ENCODE assay signal across 8 cellular contexts in the genomic region with DNA sequence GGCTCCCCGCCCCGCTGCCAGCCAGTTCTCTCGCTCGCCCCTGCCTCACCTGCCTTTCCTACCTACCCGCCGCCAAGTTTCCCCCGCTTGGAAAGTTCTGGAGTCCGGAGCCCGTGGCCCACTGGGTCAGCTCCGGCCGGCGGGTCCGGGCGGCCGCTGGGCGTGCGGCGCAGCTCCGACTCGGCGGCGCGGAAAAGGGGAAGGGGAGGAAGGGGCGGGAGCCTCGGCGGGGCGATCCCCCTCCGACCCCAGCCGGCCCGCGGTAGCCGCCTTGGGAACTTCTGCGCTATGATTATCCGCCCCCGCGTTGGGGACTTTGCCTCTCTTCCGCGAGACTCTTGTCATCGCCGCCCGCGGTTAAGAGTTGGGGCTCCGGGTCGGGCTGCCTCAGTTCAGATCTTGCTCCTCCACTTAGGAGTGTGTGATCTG. TPM values are rescaled to one million over a fixed set of nuclear protein-coding genes. Genes with fewer than 3 reads are reported as not detected.
DNase-seq lines count a peak whose midpoint lies in the region; ATAC-seq, FAIRE-seq and TF ChIP-seq lines count a peak whose summit lies in the region.

No MANE protein-coding gene starts in this region.

- H3K36me3 Mint-ChIP-seq in activated T-cell treated with anti-CD3 and anti-CD28 coated beads, Interleukin-2, amount 50 U/mL, for 72 hours (ENCODE audit: insufficient read depth in 2 of 2) = peaks cover 3 to 4% of the 10 kb centered on the region in 2 donors

- H3K18ac ChIP-seq in trophoblast cell (ENCODE audit: low read length) = no peak overlapping the region

- peak overlapping the region; percentile 98 for H3K4me2 ChIP-seq in trophoblast cell (ENCODE audit: low read length)

- peaks cover 0 to 3% of the 10 kb centered on the region in 2 donors for H3K9me3 Mint-ChIP-seq in activated T-cell treated with anti-CD3 and anti-CD28 coated beads, Interleukin-2, amount 50 U/mL, for 72 hours

- H3K27me3 Mint-ChIP-seq in activated T-cell treated with anti-CD3 and anti-CD28 coated beads, Interleukin-2, amount 50 U/mL, for 72 hours (ENCODE audit: low read depth) = peaks cover 9% of the 10 kb centered on the region

- no peak overlapping the region for H4K91ac ChIP-seq in trophoblast cell (ENCODE audit: low read depth, low read length)

- peak overlapping the region; percentile 69 for H2AFZ ChIP-seq in trophoblast cell (ENCODE audit: insufficient read depth, low read length, poor library complexity)

- peaks cover 28% of the 10 kb centered on the region for H3K27me3 ChIP-seq in trophoblast cell (ENCODE audit: insufficient read depth, low read length)

- FAIRE-seq in frontal cortex (lab: Jason Lieb, UNC) = no peak

- H2BK5ac ChIP-seq in trophoblast cell (ENCODE audit: low read depth, low read length, poor library complexity) = no peak overlapping the region

- peak overlapping the region; percentile 67 for H3K4me3 ChIP-seq in HEK293 (ENCODE audit: low read depth, low read length)
- peak overlapping the region; percentile 74 for H3K4me3 ChIP-seq in trophoblast cell (ENCODE audit: low read depth, low read length)

- ATAC-seq in activated T-cell treated with anti-CD3 and anti-CD28 coated beads, Interleukin-2, amount 50 U/mL, for 72 hours (replicated peaks in 1 of 2) = peak; percentile 48 to 57

- WGBS in trophoblast cell (ENCODE audit: extremely low coverage, insufficient coverage, insufficient read length) = no CpG with 5 or more reads among the region's 44 CpGs

- H3K4me1 Mint-ChIP-seq in activated T-cell treated with anti-CD3 and anti-CD28 coated beads, Interleukin-2, amount 50 U/mL, for 72 hours (ENCODE audit: low read depth) = peaks cover 48% of the 10 kb centered on the region

- no peak overlapping the region for H3K23ac ChIP-seq in trophoblast cell (ENCODE audit: low read length)

- no peak overlapping the region for H3K4ac ChIP-seq in trophoblast cell (ENCODE audit: low read depth, low read length)

- no peak for TF ChIP-seq CTCF in HEK293 (tag by site-specific recombination; IDR thresholded peaks at IDR 0.05)

- H3K9me3 ChIP-seq in ES-I3 (ENCODE audit: control insufficient read depth, insufficient read depth, low read length) = no peaks in the 10 kb centered on the region
- no peaks in the 10 kb centered on the region for H3K9me3 ChIP-seq in HEK293 (ENCODE audit: control insufficient read depth, insufficient read depth, low read depth, low read length)
- H3K9me3 ChIP-seq in trophoblast cell (ENCODE audit: insufficient read depth, low read depth, low read length) = no peaks in the 10 kb centered on the region

- H3K79me1 ChIP-seq in trophoblast cell (ENCODE audit: low read length) = no peaks in the 10 kb centered on the region

- peak overlapping the region; percentile 81 for H3K27ac Mint-ChIP-seq in activated T-cell treated with anti-CD3 and anti-CD28 coated beads, Interleukin-2, amount 50 U/mL, for 72 hours

- no peak overlapping the region for H3K14ac ChIP-seq in trophoblast cell (ENCODE audit: low read length)

- H4K8ac ChIP-seq in trophoblast cell (ENCODE audit: low read depth, low read length) = no peak overlapping the region

- H2AK5ac ChIP-seq in trophoblast cell (ENCODE audit: low read length) = no peak overlapping the region

- H2BK12ac ChIP-seq in trophoblast cell (ENCODE audit: low read length) = no peak overlapping the region

- POLR2A ChIA-PET in HEK293 (lab: Yijun Ruan, JAX) = interaction anchor here (0.7 to 1.8 kb wide), 4 partner anchors 13 to 222 kb away, joined by 3 to 7 read pairs (median 3); partner anchors contain the start of gene SF3B5

- H3K79me2 ChIP-seq in trophoblast cell (ENCODE audit: control insufficient read depth, insufficient read depth, low read length, poor library complexity) = no peaks in the 10 kb centered on the region

- H3K4me1 ChIP-seq in ES-I3 (ENCODE audit: insufficient read depth, low read length) (peaks cover 5% of the 10 kb centered on the region; the same call in 1 of the 2 replicates), HEK293 (ENCODE audit: control insufficient read depth, insufficient read depth, low read length) (no peaks in the 10 kb centered on the region), trophoblast cell (ENCODE audit: control insufficient read depth in 1 of 2, insufficient read depth in 2 of 2, low read length in 2 of 2) (peaks cover 3 to 7% of the 10 kb centered on the region in 2 experiments)

- H3K36me3 ChIP-seq in ES-I3 (ENCODE audit: insufficient read depth, low read length) = no peaks in the 10 kb centered on the region
- no peaks in the 10 kb centered on the region for H3K36me3 ChIP-seq in HEK293 (ENCODE audit: control insufficient read depth in 2 of 2, insufficient read depth in 1 of 2, low read length in 2 of 2)
- no peaks in the 10 kb centered on the region for H3K36me3 ChIP-seq in trophoblast cell (ENCODE audit: control insufficient read depth in 1 of 2, insufficient read depth in 2 of 2, low read length in 2 of 2)

- no peak overlapping the region for H2BK120ac ChIP-seq in trophoblast cell (ENCODE audit: insufficient read depth, low read length, poor library complexity)

- peak overlapping the region; percentile 91 to 97 for H3K4me3 Mint-ChIP-seq in activated T-cell treated with anti-CD3 and anti-CD28 coated beads, Interleukin-2, amount 50 U/mL, for 72 hours

- DNase-seq in NCI-H524 treated with DMSO at 0.1 percent for 48 hours (lab: John Stamatoyannopoulos, UW) (peak; percentile 53), frontal cortex (ENCODE audit: low spot score in 2 of 2) (peak; percentile 20 to 29), trophoblast cell (peak in 1 of 2 donors; percentile 20), ureter (ENCODE audit: low spot score) (peak; percentile 48), NCI-H1092 treated with DMSO at 0.1 percent for 48 hours (lab: John Stamatoyannopoulos, UW) (no peak)
- DNase-seq in activated T-cell treated with anti-CD3 and anti-CD28 coated beads, Interleukin-2, amount 50 U/mL, for 72 hours = peak; percentile 82 to 86

- CTCF ChIA-PET in HEK293 (lab: Yijun Ruan, JAX) = interaction anchor here (0.7 to 1.8 kb wide), 3 partner anchors 10 to 308 kb away, joined by 4 to 8 read pairs (median 4); no protein-coding TSS in a partner anchor

- H3K9ac ChIP-seq in ES-I3 (ENCODE audit: low read depth, low read length) (peak overlapping the region; percentile 75; the same call in 1 of the 2 replicates), trophoblast cell (ENCODE audit: low read length) (no peak overlapping the region)

- H4K12ac ChIP-seq in trophoblast cell (ENCODE audit: low read depth, low read length) = no peak overlapping the region

- peak overlapping the region; percentile 61; the same call in 1 of the 2 replicates for H3K27ac ChIP-seq in HEK293 (ENCODE audit: extremely low read depth, low read depth, low read length)
- H3K27ac ChIP-seq in trophoblast cell (ENCODE audit: low read depth, low read length) = no peak overlapping the region

TF ChIP-seq in HEK293, 187 proteins besides CTCF, POLR2A, EP300 and RAD21 (continues in another document):
- TF ChIP-seq KLF8 (tag by site-specific recombination; IDR thresholded peaks at IDR 0.05) = no peak
- TF ChIP-seq ZNF202 (tag by site-specific recombination; IDR thresholded peaks at IDR 0.05; ENCODE audit: borderline replicate concordance) = no peak
- TF ChIP-seq FEZF1 (tag by site-specific recombination; IDR thresholded peaks at IDR 0.05) = no peak
- no peak for TF ChIP-seq ZNF707 (tag by site-specific recombination; IDR thresholded peaks at IDR 0.05)
- no peak for TF ChIP-seq HOXC10 (CRISPR knock-in tag; IDR thresholded peaks at IDR 0.05)
- no peak for TF ChIP-seq ZNF514 (tag by site-specific recombination; IDR thresholded peaks at IDR 0.05)
- no peak for TF ChIP-seq ZNF747 (tag by site-specific recombination; IDR thresholded peaks at IDR 0.05)
- TF ChIP-seq RBAK (tag by site-specific recombination; IDR thresholded peaks at IDR 0.05) = no peak
- TF ChIP-seq ZNF214 (tag by site-specific recombination; IDR thresholded peaks at IDR 0.05; ENCODE audit: borderline replicate concordance) = no peak
- no peak for TF ChIP-seq ZBTB21 (tag by site-specific recombination; IDR thresholded peaks at IDR 0.05)
- no peak for TF ChIP-seq ZNF24 (tag by site-specific recombination; IDR thresholded peaks at IDR 0.05)
- TF ChIP-seq GFI1B (tag by site-specific recombination; IDR thresholded peaks at IDR 0.05) = no peak
- no peak for TF ChIP-seq ZNF600 (tag by site-specific recombination; IDR thresholded peaks at IDR 0.05)
- TF ChIP-seq, protein P1, sequence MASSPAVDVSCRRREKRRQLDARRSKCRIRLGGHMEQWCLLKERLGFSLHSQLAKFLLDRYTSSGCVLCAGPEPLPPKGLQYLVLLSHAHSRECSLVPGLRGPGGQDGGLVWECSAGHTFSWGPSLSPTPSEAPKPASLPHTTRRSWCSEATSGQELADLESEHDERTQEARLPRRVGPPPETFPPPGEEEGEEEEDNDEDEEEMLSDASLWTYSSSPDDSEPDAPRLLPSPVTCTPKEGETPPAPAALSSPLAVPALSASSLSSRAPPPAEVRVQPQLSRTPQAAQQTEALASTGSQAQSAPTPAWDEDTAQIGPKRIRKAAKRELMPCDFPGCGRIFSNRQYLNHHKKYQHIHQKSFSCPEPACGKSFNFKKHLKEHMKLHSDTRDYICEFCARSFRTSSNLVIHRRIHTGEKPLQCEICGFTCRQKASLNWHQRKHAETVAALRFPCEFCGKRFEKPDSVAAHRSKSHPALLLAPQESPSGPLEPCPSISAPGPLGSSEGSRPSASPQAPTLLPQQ (tag by site-specific recombination; IDR thresholded peaks at IDR 0.05) = no peak
- TF ChIP-seq, protein P2, sequence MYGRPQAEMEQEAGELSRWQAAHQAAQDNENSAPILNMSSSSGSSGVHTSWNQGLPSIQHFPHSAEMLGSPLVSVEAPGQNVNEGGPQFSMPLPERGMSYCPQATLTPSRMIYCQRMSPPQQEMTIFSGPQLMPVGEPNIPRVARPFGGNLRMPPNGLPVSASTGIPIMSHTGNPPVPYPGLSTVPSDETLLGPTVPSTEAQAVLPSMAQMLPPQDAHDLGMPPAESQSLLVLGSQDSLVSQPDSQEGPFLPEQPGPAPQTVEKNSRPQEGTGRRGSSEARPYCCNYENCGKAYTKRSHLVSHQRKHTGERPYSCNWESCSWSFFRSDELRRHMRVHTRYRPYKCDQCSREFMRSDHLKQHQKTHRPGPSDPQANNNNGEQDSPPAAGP (tag by site-specific recombination; IDR thresholded peaks at IDR 0.05) = no peak

RNA-seq across cellular contexts. Expression of gene SF3B5, which starts 31.0 kb away (rescaled TPM):
- 100 to 1,000 TPM; 126 to 141 TPM for total RNA-seq in activated T-cell treated with anti-CD3 and anti-CD28 coated beads, Interleukin-2, amount 50 U/mL, for 72 hours
- total RNA-seq in frontal cortex = 43.6 TPM
- polyA plus RNA-seq in trophoblast cell (2013) = 171 and 172 TPM in 2 replicates
- total RNA-seq in ureter = 110 TPM

RNA-seq across cellular contexts. Expression of gene PLAGL1, which starts 56.4 kb away (rescaled TPM):
- 10 to 100 TPM; 36.6 to 51.8 TPM for total RNA-seq in activated T-cell treated with anti-CD3 and anti-CD28 coated beads, Interleukin-2, amount 50 U/mL, for 72 hours
- total RNA-seq in frontal cortex (6.1 TPM), ureter (57.3 TPM)
- polyA plus RNA-seq in trophoblast cell (2013) = 0.41 and 0.49 TPM in 2 replicates
